In genomic region chr6:143695106-143696059, GRCh38 we compare ENCODE assay signal across 16 cellular contexts. TPM values are rescaled to one million over a fixed set of nuclear protein-coding genes. Genes with fewer than 3 reads are reported as not detected.
DNase-seq lines count a peak whose midpoint lies in the region; ATAC-seq and TF ChIP-seq lines count a peak whose summit lies in the region.
"Had no signal": no experiment of that assay in that cellular context is flagged by ENCODE, and none has a peak within 500 bp of the region (broad histone marks: within the 10 kb centered on the region; RNA-seq: fewer than 3 reads in every experiment).

No MANE protein-coding gene starts in this region.

- H3K23ac ChIP-seq in mesenchymal stem cell (ENCODE audit: low read length in 2 of 2): no peak overlapping the region

- no peak overlapping the region for H3K14ac ChIP-seq in mesenchymal stem cell (ENCODE audit: low read length in 2 of 2)

- POLR2A ChIA-PET in SK-N-SH (lab: Yijun Ruan, JAX): no interaction called here

- H2BK120ac ChIP-seq in mesenchymal stem cell (ENCODE audit: low read depth, low read length): no peak overlapping the region

- no peak overlapping the region for H3K9ac ChIP-seq in SK-N-SH
- H3K9ac ChIP-seq in mesenchymal stem cell (ENCODE audit: low read length): no peak overlapping the region

- TF ChIP-seq RAD21 in SK-N-SH (IDR thresholded peaks at IDR 0.05; ENCODE audit: low read length): no peak

- no peak for TF ChIP-seq CTCF in SK-N-SH (IDR thresholded peaks at IDR 0.05)
- TF ChIP-seq CTCF in sigmoid colon (IDR thresholded peaks at IDR 0.05): no peak

- intact Hi-C loops in left ventricle myocardium superior (cut with micrococcal nuclease) (loop anchor here (10.0 kb wide), 1 partner anchor 59 kb away; no protein-coding TSS in a partner anchor), sigmoid colon (cut with DNase I) (loop anchor here (5.0 kb wide), 1 partner anchor 47 kb away; no protein-coding TSS in a partner anchor)

- peak overlapping the region; percentile 33 for H3K4me3 ChIP-seq in CD4-positive, CD25-positive, alpha-beta regulatory T cell (ENCODE audit: low read depth, low read length)
- H3K4me3 ChIP-seq in SK-N-SH (ENCODE audit: low read depth in 2 of 2, low read length in 1 of 2): no peak overlapping the region
- H3K4me3 ChIP-seq in sigmoid colon: no peak overlapping the region
- no peak overlapping the region for H3K4me3 ChIP-seq in mesenchymal stem cell (ENCODE audit: insufficient read depth in 1 of 2, low read depth in 1 of 2, low read length in 2 of 2)

- H3K4ac ChIP-seq in mesenchymal stem cell (ENCODE audit: low read depth in 1 of 2, low read length in 2 of 2): no peak overlapping the region

- no peak overlapping the region for H2BK5ac ChIP-seq in mesenchymal stem cell (ENCODE audit: low read depth, low read length, poor library complexity, severe bottlenecking)

- peaks cover 13% of the 10 kb centered on the region; the same call in 1 of the 2 replicates for H4K20me1 ChIP-seq in SK-N-SH (ENCODE audit: insufficient read depth)

- H3K27me3 Mint-ChIP-seq in CD4-positive, CD25-positive, alpha-beta regulatory T cell: no peaks in the 10 kb centered on the region
- H3K27me3 Mint-ChIP-seq: activated CD4-positive, alpha-beta memory T cell treated with anti-CD3 and anti-CD28 coated beads for 36 hours; activated T-helper 17 cell treated with anti-CD3 and anti-CD28 coated beads, Interleukin-2, amount 50 U/mL, for 72 hours; naive B cell had no signal

- H3K27ac Mint-ChIP-seq in CD4-positive, CD25-positive, alpha-beta regulatory T cell: peak overlapping the region in 1 of 3 donors; percentile 46

- 85% methylated on average over 6 of the region's 7 CpGs for WGBS in SK-N-SH (ENCODE audit: low lambda C conversion rate)
- 68 to 70% methylated on average over 7 of the region's 7 CpGs for WGBS in sigmoid colon, 2 donors
- WGBS in mesenchymal stem cell: 60% methylated on average over 4 of the region's 7 CpGs

- H3K36me3 ChIP-seq in CD4-positive, CD25-positive, alpha-beta regulatory T cell (ENCODE audit: control insufficient read depth, insufficient read depth, low read length): no peaks in the 10 kb centered on the region
- H3K36me3 ChIP-seq in SK-N-SH (replicated peaks in 1 of 2; ENCODE audit: control insufficient read depth in 1 of 2, insufficient read depth in 2 of 2, low read length in 1 of 2) (no peaks in the 10 kb centered on the region), sigmoid colon (no peaks in the 10 kb centered on the region), mesenchymal stem cell (ENCODE audit: control insufficient read depth in 1 of 2, insufficient read depth in 2 of 2, low read depth in 1 of 2, low read length in 2 of 2) (no peaks in the 10 kb centered on the region)

- peaks cover 9% of the 10 kb centered on the region for H3K4me1 ChIP-seq in CD4-positive, CD25-positive, alpha-beta regulatory T cell (ENCODE audit: control insufficient read depth, insufficient read depth, low read length, poor library complexity, severe bottlenecking)
- peaks cover 0 to 12% of the 10 kb centered on the region in 2 experiments; a peak in 1 of 4 replicates for H3K4me1 ChIP-seq in SK-N-SH (ENCODE audit: control insufficient read depth in 1 of 2, insufficient read depth in 2 of 2, low read depth in 1 of 2, low read length in 1 of 2)
- peaks cover 0 to 70% (median 37%) of the 10 kb centered on the region in 4 donors for H3K4me1 ChIP-seq in sigmoid colon
- peaks cover 6% of the 10 kb centered on the region for H3K4me1 ChIP-seq in mesenchymal stem cell (ENCODE audit: control insufficient read depth, insufficient read depth, low read depth, low read length)

- TF ChIP-seq EP300 in SK-N-SH (IDR thresholded peaks at IDR 0.05; ENCODE audit: borderline replicate concordance in 1 of 2, low read depth in 1 of 2, low read length in 1 of 2) (peak in 1 of 2 experiments; percentile 39; a peak in 1 of 4 replicates), sigmoid colon (IDR thresholded peaks at IDR 0.05) (no peak)

- H3K79me2 ChIP-seq in SK-N-SH (ENCODE audit: insufficient read depth): peaks cover 45% of the 10 kb centered on the region

- H3K27ac ChIP-seq in CD4-positive, CD25-positive, alpha-beta regulatory T cell (ENCODE audit: insufficient read depth, low read length, poor library complexity, severe bottlenecking): no peak overlapping the region
- H3K27ac ChIP-seq in SK-N-SH (ENCODE audit: low read depth in 2 of 2, low read length in 1 of 2) (no peak overlapping the region), sigmoid colon (peak overlapping the region in 3 of 4 donors; percentile 54 to 56 (median 56)), mesenchymal stem cell (ENCODE audit: low read length, poor library complexity, severe bottlenecking) (no peak overlapping the region)
- H3K27ac ChIP-seq: foreskin keratinocyte had no signal

- no peak overlapping the region for H2BK15ac ChIP-seq in mesenchymal stem cell (ENCODE audit: low read depth, poor library complexity, severe bottlenecking)

- no peaks in the 10 kb centered on the region for H3K9me2 ChIP-seq in SK-N-SH

- no peaks in the 10 kb centered on the region for H3K9me3 ChIP-seq in CD4-positive, CD25-positive, alpha-beta regulatory T cell (ENCODE audit: control insufficient read depth in 2 of 2, low read length in 2 of 2)
- H3K9me3 ChIP-seq in SK-N-SH (no peaks in the 10 kb centered on the region), sigmoid colon (no peaks in the 10 kb centered on the region), mesenchymal stem cell (ENCODE audit: control insufficient read depth, low read length) (no peaks in the 10 kb centered on the region)

- no peak overlapping the region for H3K18ac ChIP-seq in mesenchymal stem cell (ENCODE audit: low read depth in 1 of 2, low read length in 2 of 2)

- H3K79me1 ChIP-seq in mesenchymal stem cell (replicated peaks; ENCODE audit: low read length, poor library complexity, severe bottlenecking): peaks cover 21% of the 10 kb centered on the region

- H2BK12ac ChIP-seq in mesenchymal stem cell (ENCODE audit: low read length in 2 of 2): no peak overlapping the region

- no peaks in the 10 kb centered on the region for H3K9me3 Mint-ChIP-seq in CD4-positive, CD25-positive, alpha-beta regulatory T cell
- H3K9me3 Mint-ChIP-seq: activated CD4-positive, alpha-beta memory T cell treated with anti-CD3 and anti-CD28 coated beads for 36 hours; activated T-helper 17 cell treated with anti-CD3 and anti-CD28 coated beads, Interleukin-2, amount 50 U/mL, for 72 hours had no signal

- H2AK5ac ChIP-seq in mesenchymal stem cell (ENCODE audit: low read length, severe bottlenecking): no peak overlapping the region

- H3K36me3 Mint-ChIP-seq in CD4-positive, CD25-positive, alpha-beta regulatory T cell: peaks cover 16% of the 10 kb centered on the region
- H3K36me3 Mint-ChIP-seq: naive B cell had no signal

- no peak for DNase-seq in CD4-positive, CD25-positive, alpha-beta regulatory T cell
- DNase-seq in SK-N-SH (peak; percentile 41), left ventricle myocardium superior (no peak), sigmoid colon (no peak), 8988T (no peak), mesenchymal stem cell (no peak), DMS153 (lab: John Stamatoyannopoulos, UW) (no peak)
- DNase-seq: naive B cell, NCI-H1092 treated with DMSO at 0.1 percent for 48 hours, NCI-H510A treated with DMSO at 0.1 percent for 48 hours, RPMI8226 had no signal

- TF ChIP-seq POLR2A in sigmoid colon (IDR thresholded peaks at IDR 0.05): no peak

- ATAC-seq in CD4-positive, CD25-positive, alpha-beta regulatory T cell (ENCODE audit: low read depth in 2 of 2): no peak
- ATAC-seq in left ventricle myocardium superior: peak; percentile 33
- ATAC-seq in GM21786 (IDR thresholded peaks at IDR 0.05; ENCODE audit: unreplicated experiment): no peak
- ATAC-seq: HCT116 had no signal

- H3K27me3 ChIP-seq in CD4-positive, CD25-positive, alpha-beta regulatory T cell (ENCODE audit: control insufficient read depth, insufficient read depth, low read length): no peaks in the 10 kb centered on the region
- H3K27me3 ChIP-seq in SK-N-SH (ENCODE audit: insufficient read depth): no peaks in the 10 kb centered on the region
- no peaks in the 10 kb centered on the region for H3K27me3 ChIP-seq in sigmoid colon
- H3K27me3 ChIP-seq in mesenchymal stem cell (ENCODE audit: control insufficient read depth in 1 of 2, insufficient read depth in 1 of 2, low read length in 2 of 2): no peaks in the 10 kb centered on the region
- H3K27me3 ChIP-seq: foreskin keratinocyte had no signal

- CTCF ChIA-PET in SK-N-SH (lab: Yijun Ruan, JAX): no interaction called here

- H2AFZ ChIP-seq in SK-N-SH (ENCODE audit: low read depth): no peak overlapping the region
- no peak overlapping the region for H2AFZ ChIP-seq in mesenchymal stem cell (ENCODE audit: low read depth, low read length)

- peak overlapping the region in 2 of 4 donors; percentile 25 to 53 for H3K4me3 Mint-ChIP-seq in CD4-positive, CD25-positive, alpha-beta regulatory T cell
- H3K4me3 Mint-ChIP-seq: activated CD4-positive, alpha-beta memory T cell treated with anti-CD3 and anti-CD28 coated beads for 36 hours; naive B cell had no signal

- H3K4me1 Mint-ChIP-seq in CD4-positive, CD25-positive, alpha-beta regulatory T cell: peaks cover 44 to 73% (median 59%) of the 10 kb centered on the region in 4 donors

- peaks cover 9% of the 10 kb centered on the region for H3F3A ChIP-seq in SK-N-SH (replicated peaks; ENCODE audit: insufficient read depth)

- H4K91ac ChIP-seq in mesenchymal stem cell (ENCODE audit: low read length): no peak overlapping the region

- H3K4me2 ChIP-seq in SK-N-SH (no peak overlapping the region), mesenchymal stem cell (ENCODE audit: low read length, poor library complexity, severe bottlenecking) (no peak overlapping the region)

- H4K8ac ChIP-seq in mesenchymal stem cell (ENCODE audit: low read length): no peak overlapping the region

TF ChIP-seq in SK-N-SH, 30 proteins besides CTCF, POLR2A, EP300 and RAD21:
- TF ChIP-seq RCOR1 (IDR thresholded peaks at IDR 0.05; ENCODE audit: low read length): peak; percentile 50; the same call in 1 of the 2 replicates
- peak; percentile 64 for TF ChIP-seq GATA2 (CRISPR knock-in tag; IDR thresholded peaks at IDR 0.05)
- no peak for TF ChIP-seq ELF1 (IDR thresholded peaks at IDR 0.05)

RNA-seq across cellular contexts. Expression of gene PHACTR2, which starts 17.6 kb away (rescaled TPM):
- total RNA-seq in CD4-positive, CD25-positive, alpha-beta regulatory T cell: 70.2 TPM
- polyA plus RNA-seq in CD4-positive, CD25-positive, alpha-beta regulatory T cell: 10 to 100 TPM; 16.1 to 31.9 (median 23.7) TPM
- polyA plus RNA-seq in SK-N-SH (2012; rRNA removed) (5.0 and 8.6 TPM in 2 replicates), sigmoid colon (10 to 100 TPM in 1 of 3 donors, 1 to 10 TPM in 2; 4.2 to 10.2 (median 9.5) TPM)
- 6.7 and 7.5 TPM in 2 replicates for polyA plus RNA-seq in SK-N-SH (2012; cell fraction: cytosol; rRNA removed)
- 4.5 and 6.9 TPM in 2 replicates for polyA plus RNA-seq in SK-N-SH (2012; cell fraction: nucleus; rRNA removed)
- total RNA-seq in left ventricle myocardium superior (88.1 TPM), sigmoid colon (10 to 100 TPM; 17.6 to 51.9 (median 28.0) TPM)
- 41.5 TPM for polyA plus RNA-seq in mesenchymal stem cell (2013, experiment 1 of 2)
- 38.1 TPM for polyA plus RNA-seq in mesenchymal stem cell (2013, experiment 2 of 2)

Comparison
In these comparisons a context has a peak if more than half of its experiments do, and no peak if none do; other contexts are left out.
1. H3K27ac ChIP-seq: peak in sigmoid colon (3 of 4); none in CD4-positive, CD25-positive, alpha-beta regulatory T cell (single experiment), SK-N-SH (0 of 2) and mesenchymal stem cell (single experiment).